In the genomic region with DNA sequence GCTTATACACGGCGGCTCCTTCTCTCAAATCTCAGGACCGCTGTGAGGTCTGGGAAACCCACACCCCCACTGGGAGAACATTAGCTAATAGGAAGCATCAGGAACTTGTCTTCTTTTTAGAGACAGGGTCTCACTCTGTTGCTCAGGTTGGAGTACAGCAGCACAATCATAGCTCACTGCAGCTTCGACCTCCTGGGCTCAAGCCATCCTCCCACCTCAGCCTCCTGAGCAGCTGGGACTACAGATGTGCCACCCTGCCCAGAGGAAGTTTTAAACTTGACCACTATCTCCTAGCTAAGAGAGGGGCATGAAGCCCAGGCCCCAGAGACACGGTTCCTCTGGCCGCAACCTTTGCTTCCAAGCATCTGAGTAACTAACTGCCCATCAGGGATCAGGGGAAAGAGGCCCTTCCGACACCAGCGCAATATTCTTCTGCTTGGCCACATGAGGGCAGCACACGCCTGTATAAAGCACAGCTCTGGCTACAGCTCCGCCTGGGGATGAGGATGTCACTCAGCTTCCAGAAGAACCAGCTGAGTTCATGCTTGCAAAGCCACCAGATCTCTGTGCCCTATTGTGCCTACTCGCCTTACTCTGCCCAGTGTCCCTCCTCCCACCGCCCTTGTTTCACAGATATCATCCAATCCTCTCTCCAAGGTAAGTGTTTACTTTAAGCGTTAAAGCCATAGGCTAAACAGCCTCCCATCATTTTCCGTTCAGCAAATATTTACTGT, we compare ENCODE assay signal across 2 cellular contexts.
TF ChIP-seq lines count a peak whose summit lies in the region.

No MANE protein-coding gene starts in this region.

TF ChIP-seq in HEK293T, 16 proteins besides CTCF, POLR2A, EP300 and RAD21 (continued from another document):
- TF ChIP-seq, protein P1, sequence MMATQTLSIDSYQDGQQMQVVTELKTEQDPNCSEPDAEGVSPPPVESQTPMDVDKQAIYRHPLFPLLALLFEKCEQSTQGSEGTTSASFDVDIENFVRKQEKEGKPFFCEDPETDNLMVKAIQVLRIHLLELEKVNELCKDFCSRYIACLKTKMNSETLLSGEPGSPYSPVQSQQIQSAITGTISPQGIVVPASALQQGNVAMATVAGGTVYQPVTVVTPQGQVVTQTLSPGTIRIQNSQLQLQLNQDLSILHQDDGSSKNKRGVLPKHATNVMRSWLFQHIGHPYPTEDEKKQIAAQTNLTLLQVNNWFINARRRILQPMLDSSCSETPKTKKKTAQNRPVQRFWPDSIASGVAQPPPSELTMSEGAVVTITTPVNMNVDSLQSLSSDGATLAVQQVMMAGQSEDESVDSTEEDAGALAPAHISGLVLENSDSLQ (IDR thresholded peaks at IDR 0.05): peak; percentile 86
TF ChIP-seq in HEK293T: peak in this region for 1.

TF ChIP-seq in H1, 55 proteins besides CTCF, POLR2A, EP300 and RAD21 (continued from another document):
- TF ChIP-seq SAP30 (IDR thresholded peaks at IDR 0.05; ENCODE audit: insufficient read depth, insufficient replicate concordance, low read length): no peak
- TF ChIP-seq, protein P2, sequence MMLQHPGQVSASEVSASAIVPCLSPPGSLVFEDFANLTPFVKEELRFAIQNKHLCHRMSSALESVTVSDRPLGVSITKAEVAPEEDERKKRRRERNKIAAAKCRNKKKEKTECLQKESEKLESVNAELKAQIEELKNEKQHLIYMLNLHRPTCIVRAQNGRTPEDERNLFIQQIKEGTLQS (IDR thresholded peaks at IDR 0.05; ENCODE audit: insufficient read depth, low read depth, low read length): no peak
- TF ChIP-seq CHD1 (IDR thresholded peaks at IDR 0.05; ENCODE audit: low read depth, low read length): no peak
- TF ChIP-seq CEBPB (IDR thresholded peaks at IDR 0.05; ENCODE audit: low read depth, low read length): no peak
- no peak for TF ChIP-seq KDM4A (IDR thresholded peaks at IDR 0.05; ENCODE audit: low read depth, low read length, severe bottlenecking)
- no peak for TF ChIP-seq TCF12 (IDR thresholded peaks at IDR 0.05; ENCODE audit: low read depth, low read length)
- no peak for TF ChIP-seq SIN3A (conservative IDR thresholded peaks at IDR 0.05 in 1 of 2, IDR thresholded peaks at IDR 0.05 in 1 of 2; ENCODE audit: low read depth in 1 of 2, low read length in 2 of 2)
- TF ChIP-seq KDM1A (IDR thresholded peaks at IDR 0.05; ENCODE audit: borderline replicate concordance, low read length): no peak
- no peak for TF ChIP-seq SP1 (IDR thresholded peaks at IDR 0.05; ENCODE audit: low read depth, low read length)
TF ChIP-seq in H1: peak in this region for 0.
